8 cellular contexts compared by ENCODE assay signal in the genomic region with DNA sequence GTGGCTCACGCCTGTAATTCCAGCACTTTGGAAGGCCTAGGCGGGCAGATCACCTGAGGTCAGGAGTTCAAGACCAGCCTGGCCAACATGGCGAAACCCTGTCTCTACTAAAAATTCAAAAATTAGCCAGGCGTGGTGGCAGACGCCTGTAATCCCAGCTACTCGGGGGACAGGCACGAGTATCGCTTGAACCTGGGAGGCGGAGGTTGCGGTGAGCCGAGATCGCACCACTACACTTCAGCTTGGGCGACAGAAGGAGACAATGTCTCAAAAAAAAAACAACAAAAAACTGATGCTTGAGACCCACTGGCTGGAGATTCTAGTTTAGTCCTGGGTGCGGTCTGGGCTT. TPM values are rescaled to one million over a fixed set of nuclear protein-coding genes. Genes with fewer than 3 reads are reported as not detected.
A peak's percentile ranks its signal among the peaks of the same experiment; 100 is the strongest.
DNase-seq lines count a peak whose midpoint lies in the region; ATAC-seq and TF ChIP-seq lines count a peak whose summit lies in the region.
"Not testable (repeated sequence)": the region's sequence is repeated elsewhere in the genome, so short reads cannot be mapped to it uniquely, and the experiment has no call there.

No MANE protein-coding gene starts in this region.

- TF ChIP-seq CTCF in AG04450 (IDR thresholded peaks at IDR 0.05; ENCODE audit: low read depth, low read length); RWPE2 (IDR thresholded peaks at IDR 0.05; ENCODE audit: poor library complexity, severe bottlenecking); hepatocyte (IDR thresholded peaks at IDR 0.05; ENCODE audit: poor library complexity); natural killer cell (IDR thresholded peaks at IDR 0.05); spleen (IDR thresholded peaks at IDR 0.05 in 8 of 11, conservative IDR thresholded peaks at IDR 0.05 in 3 of 11): not testable (repeated sequence)

- in situ Hi-C loops in HAP-1 (cut with MboI; ENCODE audit: low sequenced_read_pairs): not testable (repeated sequence)

- not testable (repeated sequence) for H3K27me3 ChIP-seq in AG04450 (ENCODE audit: control insufficient read depth, insufficient read depth, low read length); HAP-1 (ENCODE audit: low read depth); RWPE2 (ENCODE audit: insufficient read depth, poor library complexity, severe bottlenecking); hepatocyte; spleen (replicated peaks in 1 of 7)

- H3K27ac ChIP-seq in AG04450 (ENCODE audit: low read depth, low read length): peak overlapping the region; percentile 70
- H3K27ac ChIP-seq in RWPE2 (ENCODE audit: poor library complexity, severe bottlenecking): peak overlapping the region; percentile 94
- H3K27ac ChIP-seq in hepatocyte: peak overlapping the region; percentile 92
- H3K27ac ChIP-seq in spleen: peak overlapping the region; percentile 30 to 93 (median 90)

- H3K4me1 Mint-ChIP-seq in activated naive CD4-positive, alpha-beta T cell treated with anti-CD3 and anti-CD28 coated beads for 36 hours (ENCODE audit: low read depth): peaks cover 20% of the 10 kb centered on the region
- peaks cover 24% of the 10 kb centered on the region for H3K4me1 Mint-ChIP-seq in dendritic cell treated with granulocyte-macrophage colony-stimulating factor and Interleukin-4, amounts not matched to agents 40 ng/mL and 50 ng/mL, for 4 days (ENCODE audit: low read depth)
- peaks cover 14 to 16% of the 10 kb centered on the region in 2 donors for H3K4me1 Mint-ChIP-seq in natural killer cell

- H4K20me1 ChIP-seq in hepatocyte (ENCODE audit: insufficient read depth, poor library complexity, severe bottlenecking): not testable (repeated sequence)

- not testable (repeated sequence) for H3K36me3 Mint-ChIP-seq in activated naive CD4-positive, alpha-beta T cell treated with anti-CD3 and anti-CD28 coated beads for 36 hours (ENCODE audit: low read depth); dendritic cell treated with granulocyte-macrophage colony-stimulating factor and Interleukin-4, amounts not matched to agents 40 ng/mL and 50 ng/mL, for 4 days (ENCODE audit: low read depth); natural killer cell

- not testable (repeated sequence) for H3K27me3 Mint-ChIP-seq in activated naive CD4-positive, alpha-beta T cell treated with anti-CD3 and anti-CD28 coated beads for 36 hours (ENCODE audit: low read depth); dendritic cell treated with granulocyte-macrophage colony-stimulating factor and Interleukin-4, amounts not matched to agents 40 ng/mL and 50 ng/mL, for 4 days; natural killer cell (ENCODE audit: low read depth in 2 of 2)

- POLR2A ChIA-PET in AG04450 (lab: Yijun Ruan, JAX): interaction anchor here (0.5 to 2.5 kb wide), 4 partner anchors 38 to 217 kb away, joined by 3 to 20 read pairs (median 8); partner anchors contain the start of gene SAT1

- peak overlapping the region; percentile 68 for H3K4me2 ChIP-seq in hepatocyte

- WGBS in hepatocyte (ENCODE audit: low lambda C conversion rate, missing lambda C conversion rate): 81% methylated on average over 13 of the region's 14 CpGs
- 66 to 86% (median 73%) methylated on average over 12 to 14 of the region's 14 CpGs for WGBS in spleen, 5 donors

- ATAC-seq in RWPE2 (ENCODE audit: low read depth); natural killer cell: not testable (repeated sequence)

- not testable (repeated sequence) for H3K9me3 Mint-ChIP-seq in activated naive CD4-positive, alpha-beta T cell treated with anti-CD3 and anti-CD28 coated beads for 36 hours; dendritic cell treated with granulocyte-macrophage colony-stimulating factor and Interleukin-4, amounts not matched to agents 40 ng/mL and 50 ng/mL, for 4 days; natural killer cell

- peak overlapping the region; percentile 77 for H3K27ac Mint-ChIP-seq in activated naive CD4-positive, alpha-beta T cell treated with anti-CD3 and anti-CD28 coated beads for 36 hours
- H3K27ac Mint-ChIP-seq in dendritic cell treated with granulocyte-macrophage colony-stimulating factor and Interleukin-4, amounts not matched to agents 40 ng/mL and 50 ng/mL, for 4 days: peak overlapping the region; percentile 92
- H3K27ac Mint-ChIP-seq in natural killer cell: peak overlapping the region; percentile 54 to 87

- H3K36me3 ChIP-seq in HAP-1 (replicated peaks); RWPE2 (ENCODE audit: low read depth); hepatocyte (replicated peaks; ENCODE audit: insufficient read depth, low read depth); spleen: not testable (repeated sequence)

- not testable (repeated sequence) for H2AFZ ChIP-seq in hepatocyte

- H3K79me2 ChIP-seq in hepatocyte: peaks cover 27% of the 10 kb centered on the region

- not testable (repeated sequence) for H3K9me2 ChIP-seq in hepatocyte (replicated peaks; ENCODE audit: insufficient read depth)

- peak overlapping the region; percentile 83 for H3K4me3 Mint-ChIP-seq in activated naive CD4-positive, alpha-beta T cell treated with anti-CD3 and anti-CD28 coated beads for 36 hours
- peak overlapping the region; percentile 85 for H3K4me3 Mint-ChIP-seq in dendritic cell treated with granulocyte-macrophage colony-stimulating factor and Interleukin-4, amounts not matched to agents 40 ng/mL and 50 ng/mL, for 4 days
- peak overlapping the region; percentile 81 for H3K4me3 Mint-ChIP-seq in natural killer cell

- not testable (repeated sequence) for DNase-seq in AG04450 (ENCODE audit: low read depth, low spot score); HAP-1 (ENCODE audit: low spot score in 2 of 2); RWPE2 (ENCODE audit: low spot score); activated naive CD4-positive, alpha-beta T cell treated with anti-CD3 and anti-CD28 coated beads for 36 hours; hepatocyte (ENCODE audit: low spot score); natural killer cell; spleen

- not testable (repeated sequence) for H3K9me3 ChIP-seq in AG04450 (ENCODE audit: control insufficient read depth, insufficient read depth, low read length); HAP-1; RWPE2 (ENCODE audit: severe bottlenecking); hepatocyte (ENCODE audit: low read depth); spleen

- H3K4me3 ChIP-seq in AG04450 (ENCODE audit: low read depth, low read length) (peak overlapping the region; percentile 31), HAP-1 (peak overlapping the region; percentile 97), RWPE2 (ENCODE audit: severe bottlenecking) (peak overlapping the region; percentile 78), spleen (peak overlapping the region in 6 of 8 donors; percentile 61 to 84 (median 74))
- not testable (repeated sequence) for H3K4me3 ChIP-seq in hepatocyte

- intact Hi-C loops in activated naive CD4-positive, alpha-beta T cell treated with anti-CD3 and anti-CD28 coated beads for 36 hours (cut with micrococcal nuclease): loop anchor here (1.0 to 2.0 kb wide), 4 partner anchors 13 to 281 kb away; partner anchors contain the start of gene APOO
- intact Hi-C loops in dendritic cell treated with granulocyte-macrophage colony-stimulating factor and Interleukin-4, amounts not matched to agents 40 ng/mL and 50 ng/mL, for 4 days (cut with micrococcal nuclease): loop anchor here (1.0 to 10.0 kb wide), 3 partner anchors 38 to 311 kb away; partner anchors contain the start of gene EIF2S3
- intact Hi-C loops in natural killer cell (cut with micrococcal nuclease): loop anchor here (1.0 to 5.0 kb wide), 3 partner anchors 39 to 311 kb away; partner anchors contain the start of genes EIF2S3 and SAT1
- intact Hi-C loops in spleen (cut with DNase I; ENCODE audit: low total_unique reads): not testable (repeated sequence)

- TF ChIP-seq POLR2A in spleen (IDR thresholded peaks at IDR 0.05): not testable (repeated sequence)

- H3K4me1 ChIP-seq in HAP-1 (peaks cover 12% of the 10 kb centered on the region), spleen (peaks cover 0 to 23% (median 2%) of the 10 kb centered on the region in 6 donors)
- not testable (repeated sequence) for H3K4me1 ChIP-seq in RWPE2 (ENCODE audit: insufficient read depth, poor library complexity, severe bottlenecking); hepatocyte (ENCODE audit: insufficient read depth)

- CTCF ChIA-PET in AG04450 (lab: Charles Lee): interaction anchor here (3.7 kb wide), 1 partner anchor 159 kb away, joined by 30 read pairs; no protein-coding TSS in a partner anchor
- CTCF ChIA-PET in activated naive CD4-positive, alpha-beta T cell treated with anti-CD3 and anti-CD28 coated beads for 36 hours (lab: Charles Lee): interaction anchor here (0.6 to 0.9 kb wide), 4 partner anchors 36 to 310 kb away, joined by 3 to 4 read pairs (median 3); partner anchors contain the start of gene CXorf58

RNA-seq across cellular contexts. Expression of gene ACOT9, which starts 0.5 kb away (rescaled TPM):
- 45.7 and 62.5 TPM in 2 replicates for polyA plus RNA-seq in AG04450 (2011; rRNA removed)
- polyA minus RNA-seq in AG04450 (2011; rRNA and poly(A)+ RNA removed): 24.4 and 36.0 TPM in 2 replicates
- 10 to 100 TPM; 46.8 to 49.7 TPM for total RNA-seq in activated naive CD4-positive, alpha-beta T cell treated with anti-CD3 and anti-CD28 coated beads for 36 hours
- total RNA-seq in hepatocyte: 26.9 and 38.5 TPM in 2 replicates
- 35.9 and 47.6 TPM in 2 replicates for polyA plus RNA-seq in hepatocyte
- 10 to 100 TPM; 20.0 to 24.9 (median 21.4) TPM for total RNA-seq in natural killer cell
- total RNA-seq in spleen: 10 to 100 TPM; 29.4 to 43.1 (median 37.9) TPM
- polyA plus RNA-seq in spleen: 10 to 100 TPM; 25.7 to 46.9 (median 39.2) TPM

RNA-seq across cellular contexts. Expression of gene SAT1, which starts 39.4 kb away (rescaled TPM):
- polyA plus RNA-seq in AG04450 (2011; rRNA removed) (151 and 202 TPM in 2 replicates), hepatocyte (2,173 and 2,458 TPM in 2 replicates), spleen (1,000 to 10,000 TPM in 2 of 3 donors, 100 to 1,000 TPM in 1; 809 to 1,355 (median 1,000) TPM)
- 59.8 and 63.6 TPM in 2 replicates for polyA minus RNA-seq in AG04450 (2011; rRNA and poly(A)+ RNA removed)
- total RNA-seq in activated naive CD4-positive, alpha-beta T cell treated with anti-CD3 and anti-CD28 coated beads for 36 hours: 100 to 1,000 TPM; 629 to 649 TPM
- total RNA-seq in hepatocyte (1,753 and 1,822 TPM in 2 replicates), natural killer cell (100 to 1,000 TPM; 276 to 667 (median 524) TPM), spleen (1,000 to 10,000 TPM in 3 of 7 donors, 100 to 1,000 TPM in 4; 714 to 2,832 (median 962) TPM)
